In genomic region chr6:14073781-14074354, GRCh38 we compare ENCODE assay signal across 7 cellular contexts. TPM values are rescaled to one million over a fixed set of nuclear protein-coding genes. Genes with fewer than 3 reads are reported as not detected.
A peak's percentile ranks its signal among the peaks of the same experiment; 100 is the strongest.
DNase-seq lines count a peak whose midpoint lies in the region; ATAC-seq and TF ChIP-seq lines count a peak whose summit lies in the region.
"Not testable (repeated sequence)": the region's sequence is repeated elsewhere in the genome, so short reads cannot be mapped to it uniquely, and the experiment has no call there.

No MANE protein-coding gene starts in this region.

- H3K9ac ChIP-seq in OCI-LY3 (ENCODE audit: low read length) = peak overlapping the region; percentile 69

- not testable (repeated sequence) for TF ChIP-seq CTCF in OCI-LY3 (IDR thresholded peaks at IDR 0.05; ENCODE audit: low read depth, low read length); WTC11 (IDR thresholded peaks at IDR 0.05)

- not testable (repeated sequence) for ATAC-seq in WTC11; activated T-cell treated with anti-CD3 and anti-CD28 coated beads, Interleukin-2, amount 50 U/mL, for 72 hours (replicated peaks in 1 of 2); stimulated activated effector memory CD8-positive, alpha-beta T cell treated with anti-CD3 and anti-CD28 coated beads, Interleukin-12 subunit alpha, Interleukin-12 subunit beta, amount 100 ng/mL, for 72 hours
- peak; percentile 67 for ATAC-seq in memory B cell (ENCODE audit: low read depth)

- H3K27me3 Mint-ChIP-seq in CD8-positive, alpha-beta memory T cell; WTC11 (ENCODE audit: low read depth); activated T-cell treated with anti-CD3 and anti-CD28 coated beads, Interleukin-2, amount 50 U/mL, for 72 hours (ENCODE audit: low read depth); activated naive CD8-positive, alpha-beta T cell treated with anti-CD3 and anti-CD28 coated beads for 36 hours; memory B cell: not testable (repeated sequence)

- peaks cover 16 to 32% (median 29%) of the 10 kb centered on the region in 3 donors for H3K4me1 Mint-ChIP-seq in CD8-positive, alpha-beta memory T cell
- H3K4me1 Mint-ChIP-seq in WTC11 = not testable (repeated sequence)
- peaks cover 60% of the 10 kb centered on the region for H3K4me1 Mint-ChIP-seq in activated T-cell treated with anti-CD3 and anti-CD28 coated beads, Interleukin-2, amount 50 U/mL, for 72 hours (ENCODE audit: low read depth)
- peaks cover 38% of the 10 kb centered on the region for H3K4me1 Mint-ChIP-seq in activated naive CD8-positive, alpha-beta T cell treated with anti-CD3 and anti-CD28 coated beads for 36 hours
- H3K4me1 Mint-ChIP-seq in memory B cell = peaks cover 31% of the 10 kb centered on the region
- peaks cover 46% of the 10 kb centered on the region for H3K4me1 Mint-ChIP-seq in stimulated activated effector memory CD8-positive, alpha-beta T cell treated with anti-CD3 and anti-CD28 coated beads, Interleukin-12 subunit alpha, Interleukin-12 subunit beta, amount 100 ng/mL, for 72 hours

- H3K9me3 Mint-ChIP-seq in CD8-positive, alpha-beta memory T cell; WTC11; activated T-cell treated with anti-CD3 and anti-CD28 coated beads, Interleukin-2, amount 50 U/mL, for 72 hours; activated naive CD8-positive, alpha-beta T cell treated with anti-CD3 and anti-CD28 coated beads for 36 hours; memory B cell; stimulated activated effector memory CD8-positive, alpha-beta T cell treated with anti-CD3 and anti-CD28 coated beads, Interleukin-12 subunit alpha, Interleukin-12 subunit beta, amount 100 ng/mL, for 72 hours: not testable (repeated sequence)

- not testable (repeated sequence) for H3K27me3 ChIP-seq in CD8-positive, alpha-beta memory T cell (ENCODE audit: insufficient read depth, low read length, poor library complexity, severe bottlenecking); OCI-LY3 (ENCODE audit: low read depth, low read length)

- DNase-seq in CD8-positive, alpha-beta memory T cell; WTC11 (ENCODE audit: low spot score); activated T-cell treated with anti-CD3 and anti-CD28 coated beads, Interleukin-2, amount 50 U/mL, for 72 hours; activated naive CD8-positive, alpha-beta T cell treated with anti-CD3 and anti-CD28 coated beads for 36 hours: not testable (repeated sequence)
- DNase-seq in memory B cell (ENCODE audit: low spot score in 2 of 2) = peak in 1 of 2 donors; percentile 40
- peak in 1 of 2 donors; percentile 48 for DNase-seq in stimulated activated effector memory CD8-positive, alpha-beta T cell treated with anti-CD3 and anti-CD28 coated beads, Interleukin-12 subunit alpha, Interleukin-12 subunit beta, amount 100 ng/mL, for 72 hours (ENCODE audit: low spot score in 2 of 2)

- peak overlapping the region; percentile 42 to 99 (median 89) for H3K27ac Mint-ChIP-seq in CD8-positive, alpha-beta memory T cell
- H3K27ac Mint-ChIP-seq in WTC11 = not testable (repeated sequence)
- peak overlapping the region; percentile 92 for H3K27ac Mint-ChIP-seq in activated T-cell treated with anti-CD3 and anti-CD28 coated beads, Interleukin-2, amount 50 U/mL, for 72 hours
- H3K27ac Mint-ChIP-seq in activated naive CD8-positive, alpha-beta T cell treated with anti-CD3 and anti-CD28 coated beads for 36 hours = peak overlapping the region; percentile 90
- H3K27ac Mint-ChIP-seq in memory B cell = peak overlapping the region; percentile 99
- H3K27ac Mint-ChIP-seq in stimulated activated effector memory CD8-positive, alpha-beta T cell treated with anti-CD3 and anti-CD28 coated beads, Interleukin-12 subunit alpha, Interleukin-12 subunit beta, amount 100 ng/mL, for 72 hours = peak overlapping the region; percentile 93

- H4K20me1 ChIP-seq in OCI-LY3 (ENCODE audit: insufficient read depth, low read length) = not testable (repeated sequence)

- H3K9me3 ChIP-seq in CD8-positive, alpha-beta memory T cell (ENCODE audit: low read length); OCI-LY3 (ENCODE audit: insufficient read depth, low read length): not testable (repeated sequence)

- H3K79me2 ChIP-seq in OCI-LY3 (ENCODE audit: low read length) = not testable (repeated sequence)

- CTCF ChIA-PET in CD8-positive, alpha-beta memory T cell (lab: Charles Lee) = interaction anchor here (0.9 to 1.1 kb wide), 2 partner anchors 259 to 279 kb away, joined by 3 read pairs; partner anchors contain the start of gene MCUR1
- CTCF ChIA-PET in WTC11 (lab: Charles Lee) = interaction anchor here (1.7 kb wide), 1 partner anchor 27 kb away, joined by 8 read pairs; no protein-coding TSS in a partner anchor

- not testable (repeated sequence) for H3K4me3 ChIP-seq in CD8-positive, alpha-beta memory T cell (ENCODE audit: low read length)
- peak overlapping the region; percentile 76; the same call in 1 of the 2 replicates for H3K4me3 ChIP-seq in OCI-LY3 (ENCODE audit: low read length)

- not testable (repeated sequence) for H3K4me1 ChIP-seq in CD8-positive, alpha-beta memory T cell (ENCODE audit: insufficient read depth, low read length)
- peaks cover 40% of the 10 kb centered on the region for H3K4me1 ChIP-seq in OCI-LY3 (ENCODE audit: low read length)

- peak overlapping the region; percentile 94 for H3K4me2 ChIP-seq in OCI-LY3 (ENCODE audit: low read length)

- peak overlapping the region; percentile 57; the same call in 1 of the 2 replicates for H2AFZ ChIP-seq in OCI-LY3 (ENCODE audit: low read depth, low read length)

- peak overlapping the region; percentile 7 to 87 (median 24) for H3K4me3 Mint-ChIP-seq in CD8-positive, alpha-beta memory T cell
- H3K4me3 Mint-ChIP-seq in WTC11; activated naive CD8-positive, alpha-beta T cell treated with anti-CD3 and anti-CD28 coated beads for 36 hours: not testable (repeated sequence)
- peak overlapping the region in 1 of 2 donors; percentile 92 for H3K4me3 Mint-ChIP-seq in activated T-cell treated with anti-CD3 and anti-CD28 coated beads, Interleukin-2, amount 50 U/mL, for 72 hours
- peak overlapping the region; percentile 80 for H3K4me3 Mint-ChIP-seq in memory B cell
- H3K4me3 Mint-ChIP-seq in stimulated activated effector memory CD8-positive, alpha-beta T cell treated with anti-CD3 and anti-CD28 coated beads, Interleukin-12 subunit alpha, Interleukin-12 subunit beta, amount 100 ng/mL, for 72 hours = peak overlapping the region; percentile 80

- POLR2A ChIA-PET in CD8-positive, alpha-beta memory T cell (lab: Charles Lee) = interaction anchor here (0.6 kb wide), 1 partner anchor 1370 kb away, joined by 3 read pairs; no protein-coding TSS in a partner anchor
- POLR2A ChIA-PET in WTC11 (lab: Charles Lee) = not testable (repeated sequence)

- H3K27ac ChIP-seq in CD8-positive, alpha-beta memory T cell (ENCODE audit: low read depth, low read length) = not testable (repeated sequence)
- H3K27ac ChIP-seq in OCI-LY3 (ENCODE audit: low read length) = peak overlapping the region; percentile 90

- not testable (repeated sequence) for H3K36me3 ChIP-seq in CD8-positive, alpha-beta memory T cell (ENCODE audit: insufficient read depth, low read length); OCI-LY3 (replicated peaks; ENCODE audit: low read depth, low read length)

- H3K36me3 Mint-ChIP-seq in CD8-positive, alpha-beta memory T cell; WTC11; activated T-cell treated with anti-CD3 and anti-CD28 coated beads, Interleukin-2, amount 50 U/mL, for 72 hours (ENCODE audit: insufficient read depth in 2 of 2); activated naive CD8-positive, alpha-beta T cell treated with anti-CD3 and anti-CD28 coated beads for 36 hours; memory B cell: not testable (repeated sequence)
- H3K36me3 Mint-ChIP-seq in stimulated activated effector memory CD8-positive, alpha-beta T cell treated with anti-CD3 and anti-CD28 coated beads, Interleukin-12 subunit alpha, Interleukin-12 subunit beta, amount 100 ng/mL, for 72 hours = peaks cover 10% of the 10 kb centered on the region

TF ChIP-seq in WTC11, 78 proteins besides CTCF, POLR2A, EP300 and RAD21:
- TF ChIP-seq ZNF121 (CRISPR knock-in tag; IDR thresholded peaks at IDR 0.05) = peak; percentile 39; the same call in 1 of the 2 replicates

RNA-seq across cellular contexts. Expression of gene CD83, which starts 43.7 kb away (rescaled TPM):
- total RNA-seq in CD8-positive, alpha-beta memory T cell = 10 to 100 TPM; 53.3 to 56.2 TPM
- 3.2 TPM for polyA plus RNA-seq in CD8-positive, alpha-beta memory T cell
- 5.5 to 7.5 TPM (median 7.4 TPM) in 3 replicates for total RNA-seq in WTC11 (2021)
- total RNA-seq in activated T-cell treated with anti-CD3 and anti-CD28 coated beads, Interleukin-2, amount 50 U/mL, for 72 hours = 10 to 100 TPM; 19.9 to 26.6 TPM
- 10 to 100 TPM; 45.0 to 46.9 TPM for total RNA-seq in activated naive CD8-positive, alpha-beta T cell treated with anti-CD3 and anti-CD28 coated beads for 36 hours
